1 cellular context compared by ENCODE assay signal in the genomic region with DNA sequence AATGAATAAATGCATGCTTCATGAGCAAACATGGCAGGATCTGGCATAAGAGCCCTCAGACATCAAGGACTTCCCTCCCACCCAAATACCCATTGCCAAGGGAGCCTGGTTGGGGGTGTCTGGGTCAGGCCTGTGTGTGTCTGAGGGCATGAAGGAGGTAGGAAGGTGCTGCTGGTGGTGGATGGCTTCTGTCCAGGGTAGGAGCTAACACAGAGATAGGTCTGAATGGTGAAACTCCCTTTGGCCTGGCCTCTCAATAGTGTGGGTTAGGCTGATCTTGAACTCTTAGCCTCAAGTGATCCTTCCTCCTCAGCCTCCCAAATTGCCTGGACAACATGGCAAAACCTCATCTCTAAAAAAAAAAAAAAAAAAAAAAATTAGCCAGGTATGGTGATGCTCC.
TF ChIP-seq lines count a peak whose summit lies in the region.

No MANE protein-coding gene starts in this region.

TF ChIP-seq in H1, 55 proteins besides CTCF, POLR2A, EP300 and RAD21:
- TF ChIP-seq, protein P1, sequence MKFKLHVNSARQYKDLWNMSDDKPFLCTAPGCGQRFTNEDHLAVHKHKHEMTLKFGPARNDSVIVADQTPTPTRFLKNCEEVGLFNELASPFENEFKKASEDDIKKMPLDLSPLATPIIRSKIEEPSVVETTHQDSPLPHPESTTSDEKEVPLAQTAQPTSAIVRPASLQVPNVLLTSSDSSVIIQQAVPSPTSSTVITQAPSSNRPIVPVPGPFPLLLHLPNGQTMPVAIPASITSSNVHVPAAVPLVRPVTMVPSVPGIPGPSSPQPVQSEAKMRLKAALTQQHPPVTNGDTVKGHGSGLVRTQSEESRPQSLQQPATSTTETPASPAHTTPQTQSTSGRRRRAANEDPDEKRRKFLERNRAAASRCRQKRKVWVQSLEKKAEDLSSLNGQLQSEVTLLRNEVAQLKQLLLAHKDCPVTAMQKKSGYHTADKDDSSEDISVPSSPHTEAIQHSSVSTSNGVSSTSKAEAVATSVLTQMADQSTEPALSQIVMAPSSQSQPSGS (IDR thresholded peaks at IDR 0.05; ENCODE audit: low read length), result no peak
- TF ChIP-seq RXRA (IDR thresholded peaks at IDR 0.05; ENCODE audit: insufficient read depth, low read depth, low read length), result no peak
- no peak for TF ChIP-seq YY1 (IDR thresholded peaks at IDR 0.05; ENCODE audit: low read depth, low read length)
- no peak for TF ChIP-seq SAP30 (IDR thresholded peaks at IDR 0.05; ENCODE audit: insufficient read depth, insufficient replicate concordance, low read length)
- no peak for TF ChIP-seq BRCA1 (IDR thresholded peaks at IDR 0.05; ENCODE audit: low read depth, low read length)
- TF ChIP-seq, protein P2, sequence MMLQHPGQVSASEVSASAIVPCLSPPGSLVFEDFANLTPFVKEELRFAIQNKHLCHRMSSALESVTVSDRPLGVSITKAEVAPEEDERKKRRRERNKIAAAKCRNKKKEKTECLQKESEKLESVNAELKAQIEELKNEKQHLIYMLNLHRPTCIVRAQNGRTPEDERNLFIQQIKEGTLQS (IDR thresholded peaks at IDR 0.05; ENCODE audit: insufficient read depth, low read depth, low read length), result no peak
- TF ChIP-seq ASH2L (IDR thresholded peaks at IDR 0.05; ENCODE audit: low read length), result no peak
